ENCODE assay signal across 11 cellular contexts in genomic region chr18:11033503-11033902, GRCh38.
"Had no signal": no experiment of that assay in that cellular context is flagged by ENCODE, and none has a peak within 500 bp of the region (broad histone marks: within the 10 kb centered on the region; RNA-seq: fewer than 3 reads in every experiment).

No MANE protein-coding gene starts in this region.

- H3K4me1 ChIP-seq: HAP-1 had no signal

- H3K9ac ChIP-seq: GM23248 had no signal

- ATAC-seq: GM23338, HCT116 had no signal

- H2AFZ ChIP-seq: GM23248, GM23338 had no signal

- H3K4me2 ChIP-seq: GM23338 had no signal

- H3K27ac ChIP-seq: GM23248 had no signal

- FAIRE-seq: H1, H54 had no signal

- H3K9me3 ChIP-seq: HAP-1 had no signal

- DNase-seq: GM23248, GOT3, H7, H9, HCEC 1CT, HFFc6 had no signal

- H3K36me3 ChIP-seq: HAP-1 had no signal

- H3K4me3 ChIP-seq: GM23248, GM23338, HAP-1 had no signal
